In genomic region chr1:63073530-63074306, GRCh38 we compare ENCODE assay signal across 9 cellular contexts.
DNase-seq lines count a peak whose midpoint lies in the region; ATAC-seq and TF ChIP-seq lines count a peak whose summit lies in the region.
"Had no signal": no experiment of that assay in that cellular context is flagged by ENCODE, and none has a peak within 500 bp of the region (broad histone marks: within the 10 kb centered on the region; RNA-seq: fewer than 3 reads in every experiment).

No MANE protein-coding gene starts in this region.

- no peak overlapping the region for H2AK5ac ChIP-seq in IMR-90 (ENCODE audit: low read depth, low read length)

- peaks cover 18% of the 10 kb centered on the region for H3K27me3 ChIP-seq in IMR-90 (ENCODE audit: control insufficient read depth, insufficient read depth, low read length)

- no peak for TF ChIP-seq POLR2A in IMR-90 (IDR thresholded peaks at IDR 0.05; ENCODE audit: low read depth, low read length)

- no peak overlapping the region for H4K91ac ChIP-seq in IMR-90 (ENCODE audit: insufficient read depth, low read depth, low read length)

- no peaks in the 10 kb centered on the region for H3K36me3 ChIP-seq in IMR-90 (ENCODE audit: control insufficient read depth, insufficient read depth, low read length)
- H3K36me3 ChIP-seq in mesodermal cell (ENCODE audit: control insufficient read depth, insufficient read depth, low read length) = no peaks in the 10 kb centered on the region

- no peak overlapping the region for H3K4ac ChIP-seq in IMR-90 (ENCODE audit: low read depth, low read length)

- no peak overlapping the region for H4K8ac ChIP-seq in IMR-90 (ENCODE audit: low read depth in 2 of 2, low read length in 2 of 2)

- no peak overlapping the region for H3K23ac ChIP-seq in IMR-90 (ENCODE audit: low read depth, low read length)

- H3K4me2 ChIP-seq in IMR-90 (ENCODE audit: low read depth, low read length) = no peak overlapping the region

- H3K9me3 ChIP-seq in IMR-90 (ENCODE audit: control insufficient read depth, insufficient read depth, low read length) (no peaks in the 10 kb centered on the region), mesodermal cell (ENCODE audit: control insufficient read depth, low read length) (no peaks in the 10 kb centered on the region)

- H2BK5ac ChIP-seq in IMR-90 (ENCODE audit: low read depth, low read length, poor library complexity, severe bottlenecking) = no peak overlapping the region

- H3K27ac ChIP-seq in IMR-90 (ENCODE audit: insufficient read depth, low read length) (no peak overlapping the region), mesodermal cell (ENCODE audit: low read depth, low read length, severe bottlenecking) (no peak overlapping the region)

- TF ChIP-seq CTCF in IMR-90 (conservative IDR thresholded peaks at IDR 0.05; ENCODE audit: low read depth, low read length) (no peak), epithelial cell of esophagus (IDR thresholded peaks at IDR 0.05; ENCODE audit: insufficient read depth, low read depth, low read length, missing control alignments) (peak; percentile 29)

- CTCF ChIA-PET in IMR-90 (lab: Yijun Ruan, JAX) = no interaction called here

- H4K20me1 ChIP-seq in IMR-90 (ENCODE audit: insufficient read depth, low read length) = no peaks in the 10 kb centered on the region

- ATAC-seq in IMR-90 (ENCODE audit: low read depth) = no peak; the same call in 1 of the 2 replicates
- ATAC-seq in GM18868 (IDR thresholded peaks at IDR 0.05; ENCODE audit: unreplicated experiment) = no peak
- no peak for ATAC-seq in HG02938 (IDR thresholded peaks at IDR 0.05; ENCODE audit: unreplicated experiment)

- H3K4me3 ChIP-seq in IMR-90 (ENCODE audit: insufficient read depth, low read depth, low read length) (no peak overlapping the region), epithelial cell of esophagus (ENCODE audit: low read length) (no peak overlapping the region), mesodermal cell (ENCODE audit: extremely low read depth, insufficient read depth, low read length, poor library complexity, severe bottlenecking) (peak overlapping the region; percentile 20)

- dilution Hi-C loops in IMR-90 (cut with HindIII; ENCODE audit: low sequenced_read_pairs, unreplicated experiment) = no loop called here

- H3K4me1 ChIP-seq in IMR-90 (ENCODE audit: control insufficient read depth, insufficient read depth, low read length) (no peaks in the 10 kb centered on the region), mesodermal cell (ENCODE audit: control insufficient read depth, insufficient read depth, low read length, poor library complexity, severe bottlenecking) (no peaks in the 10 kb centered on the region)

- no peak for TF ChIP-seq RAD21 in IMR-90 (IDR thresholded peaks at IDR 0.05; ENCODE audit: low read length)

- H3K9ac ChIP-seq in IMR-90 (ENCODE audit: low read depth, low read length) = no peak overlapping the region

- POLR2A ChIA-PET in IMR-90 (lab: Charles Lee; ENCODE audit: unreplicated experiment) = no interaction called here

- H3K18ac ChIP-seq in IMR-90 (ENCODE audit: low read depth, low read length) = no peak overlapping the region

- intact Hi-C loops in IMR-90 (cut with micrococcal nuclease) = no loop called here

- H2AFZ ChIP-seq in IMR-90 (replicated peaks; ENCODE audit: low read length, poor library complexity) = peak overlapping the region; percentile 33

- BruUV-seq in IMR-90 (replicated peaks; lab: Mats Ljungman, UMichigan) = no TSS peak

- no peak overlapping the region for H3K56ac ChIP-seq in IMR-90 (ENCODE audit: extremely low read depth, insufficient read depth, low read length)

- DNase-seq in Ammon's horn (ENCODE audit: low spot score) (peak; percentile 67), IMR-90 (no peak), epithelial cell of esophagus (ENCODE audit: low read depth) (peak; percentile 14), NCI-H345 (lab: John Stamatoyannopoulos, UW) (no peak)
- no peak for DNase-seq in stimulated activated CD8-positive, alpha-beta memory T cell treated with anti-CD3 and anti-CD28 coated beads, Interleukin-4, amount 100 ng/mL, for 48 hours
- DNase-seq: GF-D8 had no signal

- no peak overlapping the region for H3K14ac ChIP-seq in IMR-90 (replicated peaks; ENCODE audit: low read depth, low read length)

- H2BK15ac ChIP-seq in IMR-90 (ENCODE audit: low read depth, low read length) = no peak overlapping the region

- in situ Hi-C loops in IMR-90 (cut with MboI; ENCODE audit: low sequenced_read_pairs) = no loop called here

- H2AK9ac ChIP-seq in IMR-90 (replicated peaks; ENCODE audit: low read depth, low read length, poor library complexity) = no peak overlapping the region

- no peaks in the 10 kb centered on the region for H3K79me1 ChIP-seq in IMR-90 (ENCODE audit: low read depth in 1 of 2, low read length in 2 of 2)

- H2BK20ac ChIP-seq in IMR-90 (ENCODE audit: low read depth, low read length) = no peak overlapping the region

- WGBS in IMR-90 (ENCODE audit: extremely low coverage in 2 of 2, insufficient read length in 1 of 2), 2 experiments = 0% methylated on average over 7 of the region's 39 CpGs; no CpG with 5 or more reads in 1 of the 2 experiments
- WGBS in mesodermal cell (ENCODE audit: insufficient coverage in 2 of 2), 2 experiments = 39 to 45% methylated on average over 24 to 33 of the region's 39 CpGs

- H4K5ac ChIP-seq in IMR-90 (ENCODE audit: low read depth, low read length) = no peak overlapping the region

- H3K9me1 ChIP-seq in IMR-90 (ENCODE audit: insufficient read depth, low read length) = no peaks in the 10 kb centered on the region

- no peak overlapping the region for H2BK120ac ChIP-seq in IMR-90 (ENCODE audit: low read depth, low read length)

TF ChIP-seq in IMR-90, 13 proteins besides CTCF, POLR2A, EP300 and RAD21:
- TF ChIP-seq CHD1 (IDR thresholded peaks at IDR 0.05; ENCODE audit: low read depth, low read length) (no peak), RCOR1 (IDR thresholded peaks at IDR 0.05; ENCODE audit: insufficient replicate concordance, low read length) (no peak), ELK1 (IDR thresholded peaks at IDR 0.05; ENCODE audit: borderline replicate concordance, low read depth, low read length) (no peak), FOS (IDR thresholded peaks at IDR 0.05; ENCODE audit: low read depth, low read length) (no peak), RFX5 (IDR thresholded peaks at IDR 0.05; ENCODE audit: low read depth, low read length) (no peak), SMC3 (IDR thresholded peaks at IDR 0.05; ENCODE audit: low read depth, low read length) (no peak), MAZ (IDR thresholded peaks at IDR 0.05; ENCODE audit: borderline replicate concordance, low read depth, low read length) (no peak)

Comparison
In these comparisons a context has a peak if more than half of its experiments do, and no peak if none do; other contexts are left out.
1. DNase-seq: peak in Ammon's horn (single experiment) and epithelial cell of esophagus (single experiment); none in IMR-90 (single experiment), stimulated activated CD8-positive, alpha-beta memory T cell treated with anti-CD3 and anti-CD28 coated beads, Interleukin-4, amount 100 ng/mL, for 48 hours (single experiment) and NCI-H345 (single experiment).